In genomic region chr1:47434051-47434842, GRCh38 we compare ENCODE assay signal across 10 cellular contexts. TPM values are rescaled to one million over a fixed set of nuclear protein-coding genes. Genes with fewer than 3 reads are reported as not detected.
A peak's percentile ranks its signal among the peaks of the same experiment; 100 is the strongest.
DNase-seq lines count a peak whose midpoint lies in the region; ATAC-seq and TF ChIP-seq lines count a peak whose summit lies in the region.
"Had no signal": no experiment of that assay in that cellular context is flagged by ENCODE, and none has a peak within 500 bp of the region (broad histone marks: within the 10 kb centered on the region; RNA-seq: fewer than 3 reads in every experiment).

No MANE protein-coding gene starts in this region.

- H3K4me3 Mint-ChIP-seq in HFFc6 (peak overlapping the region; percentile 78), immature natural killer cell (peak overlapping the region; percentile 47 to 67 (median 62))
- peak overlapping the region; percentile 2 to 60 for H3K4me3 Mint-ChIP-seq in stimulated activated naive B cell treated with anti-CD40 and anti-IgM and Interleukin-4, amounts not matched to agents 10 μg/mL and 1 μg/mL and 100 μg/mL, for 72 hours
- no peak overlapping the region for H3K4me3 Mint-ChIP-seq in effector memory CD8-positive, alpha-beta T cell

- H3K36me3 Mint-ChIP-seq in HFFc6 (ENCODE audit: low read depth) (no peaks in the 10 kb centered on the region), immature natural killer cell (peaks cover 0 to 14% (median 5%) of the 10 kb centered on the region in 3 donors)
- H3K36me3 Mint-ChIP-seq in stimulated activated naive B cell treated with anti-CD40 and anti-IgM and Interleukin-4, amounts not matched to agents 10 μg/mL and 1 μg/mL and 100 μg/mL, for 72 hours, result peaks cover 1 to 3% of the 10 kb centered on the region in 2 donors
- peaks cover 12% of the 10 kb centered on the region for H3K36me3 Mint-ChIP-seq in effector memory CD8-positive, alpha-beta T cell (ENCODE audit: insufficient read depth)

- H3K4me1 Mint-ChIP-seq in HFFc6 (ENCODE audit: low read depth), result peaks cover 50% of the 10 kb centered on the region
- H3K4me1 Mint-ChIP-seq in immature natural killer cell, result peaks cover 56 to 61% of the 10 kb centered on the region in 2 donors
- H3K4me1 Mint-ChIP-seq in stimulated activated naive B cell treated with anti-CD40 and anti-IgM and Interleukin-4, amounts not matched to agents 10 μg/mL and 1 μg/mL and 100 μg/mL, for 72 hours, result peaks cover 31 to 40% of the 10 kb centered on the region in 2 donors
- H3K4me1 Mint-ChIP-seq in effector memory CD8-positive, alpha-beta T cell (ENCODE audit: low read depth in 2 of 2), result peaks cover 13 to 29% of the 10 kb centered on the region in 2 donors

- no peak for DNase-seq in HFFc6
- peak; percentile 70 for DNase-seq in astrocyte of the hippocampus (ENCODE audit: low read depth, low spot score)
- no peak for DNase-seq in immature natural killer cell
- DNase-seq in stimulated activated naive B cell treated with anti-CD40 and anti-IgM and Interleukin-4, amounts not matched to agents 10 μg/mL and 1 μg/mL and 100 μg/mL, for 72 hours, result no peak
- DNase-seq in HPDE6-E6E7 (ENCODE audit: extremely low spot score), result no peak
- no peak for DNase-seq in effector memory CD8-positive, alpha-beta T cell
- DNase-seq: stimulated activated CD4-positive, alpha-beta T cell treated with anti-CD3 and anti-CD28 coated beads, Interleukin-15, amount 100 ng/mL, for 24 hours had no signal

- ATAC-seq in stimulated activated naive B cell treated with anti-CD40 and anti-IgM and Interleukin-4, amounts not matched to agents 10 μg/mL and 1 μg/mL and 100 μg/mL, for 72 hours (replicated peaks), result no peak
- ATAC-seq in HG03108 (IDR thresholded peaks at IDR 0.05; ENCODE audit: unreplicated experiment), result no peak
- ATAC-seq in HG03354 (IDR thresholded peaks at IDR 0.05; ENCODE audit: poor library complexity, severe bottlenecking, unreplicated experiment), result no peak
- no peak for ATAC-seq in effector memory CD8-positive, alpha-beta T cell (replicated peaks)

- H3K9me3 Mint-ChIP-seq in HFFc6 (no peaks in the 10 kb centered on the region), immature natural killer cell (no peaks in the 10 kb centered on the region)
- H3K9me3 Mint-ChIP-seq in stimulated activated naive B cell treated with anti-CD40 and anti-IgM and Interleukin-4, amounts not matched to agents 10 μg/mL and 1 μg/mL and 100 μg/mL, for 72 hours, result no peaks in the 10 kb centered on the region
- no peaks in the 10 kb centered on the region for H3K9me3 Mint-ChIP-seq in effector memory CD8-positive, alpha-beta T cell

- H3K27ac Mint-ChIP-seq in HFFc6 (peak overlapping the region; percentile 14; the same call in 1 of the 2 replicates), immature natural killer cell (peak overlapping the region in 2 of 6 donors; percentile 22 to 61)
- H3K27ac Mint-ChIP-seq in stimulated activated naive B cell treated with anti-CD40 and anti-IgM and Interleukin-4, amounts not matched to agents 10 μg/mL and 1 μg/mL and 100 μg/mL, for 72 hours, result peak overlapping the region; percentile 88
- peak overlapping the region in 1 of 2 donors; percentile 6 for H3K27ac Mint-ChIP-seq in effector memory CD8-positive, alpha-beta T cell

- no peaks in the 10 kb centered on the region; the same call in 1 of the 2 replicates for H3K27me3 Mint-ChIP-seq in HFFc6 (ENCODE audit: insufficient read depth)
- H3K27me3 Mint-ChIP-seq in immature natural killer cell (ENCODE audit: low read depth in 3 of 3), result peaks cover 10 to 33% (median 12%) of the 10 kb centered on the region in 3 donors
- peaks cover 51 to 58% of the 10 kb centered on the region in 2 donors for H3K27me3 Mint-ChIP-seq in stimulated activated naive B cell treated with anti-CD40 and anti-IgM and Interleukin-4, amounts not matched to agents 10 μg/mL and 1 μg/mL and 100 μg/mL, for 72 hours
- no peaks in the 10 kb centered on the region for H3K27me3 Mint-ChIP-seq in effector memory CD8-positive, alpha-beta T cell

- no peak for TF ChIP-seq CTCF in HFFc6 (IDR thresholded peaks at IDR 0.05)

RNA-seq across cellular contexts. Expression of gene FOXD2, which starts 3.6 kb away (rescaled TPM):
- total RNA-seq in HFFc6 (2021; fragmentation: NEBNext Ultra II Directional; extraction: Animal tissue kit (Norgen Biotek cat#: 25700)), result under 1 TPM; 0.19 to 0.31 (median 0.21) TPM
- under 1 TPM; 0.03 to 0.40 (median 0.26) TPM for polyA plus RNA-seq in immature natural killer cell

RNA-seq across cellular contexts. Expression of gene FOXE3, which starts 18.2 kb away (rescaled TPM):
- not detected for total RNA-seq in HFFc6 (2021; fragmentation: NEBNext Ultra II Directional; extraction: Animal tissue kit (Norgen Biotek cat#: 25700))
- not detected for polyA plus RNA-seq in immature natural killer cell
- polyA plus RNA-seq: adipose tissue had no signal

Comparison
In these comparisons a context has a peak if more than half of its experiments do, and no peak if none do; other contexts are left out.
1. H3K4me3 Mint-ChIP-seq: peak in HFFc6 (single experiment), immature natural killer cell (5 of 5) and stimulated activated naive B cell treated with anti-CD40 and anti-IgM and Interleukin-4, amounts not matched to agents 10 μg/mL and 1 μg/mL and 100 μg/mL, for 72 hours (2 of 2); none in effector memory CD8-positive, alpha-beta T cell (0 of 2).